Comparison of ENCODE assay signal across 8 cellular contexts in genomic region chr2:95346236-95346737, GRCh38. TPM values are rescaled to one million over a fixed set of nuclear protein-coding genes. Genes with fewer than 3 reads are reported as not detected.
A peak's percentile ranks its signal among the peaks of the same experiment; 100 is the strongest.
DNase-seq lines count a peak whose midpoint lies in the region; ATAC-seq and TF ChIP-seq lines count a peak whose summit lies in the region.

No MANE protein-coding gene starts in this region.

- peak overlapping the region; percentile 48 for H3K4me3 ChIP-seq in RWPE2 (ENCODE audit: severe bottlenecking)
- H3K4me3 ChIP-seq in neuronal stem cell (ENCODE audit: low read length in 2 of 2) = peak overlapping the region; percentile 48 to 81

- no peak overlapping the region for H2AK5ac ChIP-seq in neuronal stem cell (ENCODE audit: low read depth, low read length)

- H3K4ac ChIP-seq in neuronal stem cell (ENCODE audit: low read length) = no peak overlapping the region

- H3K9ac ChIP-seq in neuronal stem cell (ENCODE audit: low read depth, low read length, poor library complexity) = peak overlapping the region; percentile 86

- no peak overlapping the region for H4K8ac ChIP-seq in neuronal stem cell (ENCODE audit: low read depth, low read length)

- ATAC-seq in GM18502 (IDR thresholded peaks at IDR 0.05; ENCODE audit: poor library complexity, unreplicated experiment) (peak; percentile 31), RWPE2 (ENCODE audit: low read depth) (peak; percentile 33; the same call in 2 of the 3 replicates), GM18519 (IDR thresholded peaks at IDR 0.05; ENCODE audit: low FRiP score, unreplicated experiment) (no peak)

- H3K79me1 ChIP-seq in neuronal stem cell (ENCODE audit: low read depth, low read length) = no peaks in the 10 kb centered on the region

- peak overlapping the region; percentile 96 for H2AFZ ChIP-seq in neuronal stem cell (ENCODE audit: low read length)

- no peak overlapping the region for H3K18ac ChIP-seq in neuronal stem cell (ENCODE audit: low read length)

- no peak overlapping the region for H2BK5ac ChIP-seq in neuronal stem cell (ENCODE audit: low read length)

- H2BK15ac ChIP-seq in neuronal stem cell (ENCODE audit: low read length) = no peak overlapping the region

- H3K27me3 ChIP-seq in RWPE2 (ENCODE audit: insufficient read depth, poor library complexity, severe bottlenecking) (no peaks in the 10 kb centered on the region), neuronal stem cell (ENCODE audit: control insufficient read depth in 3 of 3, insufficient read depth in 3 of 3, low read depth in 1 of 3, low read length in 3 of 3) (peaks cover 7 to 86% (median 39%) of the 10 kb centered on the region in 3 experiments)

- H3K36me3 ChIP-seq in RWPE2 (ENCODE audit: low read depth) (no peaks in the 10 kb centered on the region), neuronal stem cell (replicated peaks in 1 of 2; ENCODE audit: control insufficient read depth in 2 of 2, insufficient read depth in 2 of 2, low read length in 2 of 2) (no peaks in the 10 kb centered on the region)

- H3K23ac ChIP-seq in neuronal stem cell (ENCODE audit: low read depth, low read length, poor library complexity) = peak overlapping the region; percentile 36

- no peaks in the 10 kb centered on the region for H3K4me1 ChIP-seq in RWPE2 (ENCODE audit: insufficient read depth, poor library complexity, severe bottlenecking)
- peaks cover 3 to 9% of the 10 kb centered on the region in 2 donors for H3K4me1 ChIP-seq in neuronal stem cell (ENCODE audit: control insufficient read depth in 2 of 2, insufficient read depth in 1 of 2, low read depth in 1 of 2, low read length in 2 of 2)

- H3K4me2 ChIP-seq in neuronal stem cell (ENCODE audit: insufficient read depth, low read length, poor library complexity, severe bottlenecking) = peak overlapping the region; percentile 90

- peak overlapping the region; percentile 75 for H3K27ac ChIP-seq in 22Rv1
- peak overlapping the region; percentile 39 for H3K27ac ChIP-seq in RWPE2 (ENCODE audit: poor library complexity, severe bottlenecking)
- no peak overlapping the region for H3K27ac ChIP-seq in neuronal stem cell (replicated peaks; ENCODE audit: low read length)

- no peaks in the 10 kb centered on the region for H3K9me3 ChIP-seq in RWPE2 (ENCODE audit: severe bottlenecking)
- H3K9me3 ChIP-seq in neuronal stem cell (replicated peaks in 1 of 2; ENCODE audit: control insufficient read depth in 2 of 2, insufficient read depth in 1 of 2, low read depth in 1 of 2, low read length in 2 of 2) = no peaks in the 10 kb centered on the region

- DNase-seq in RWPE2 (ENCODE audit: low spot score) (peak; percentile 30), fibroblast of the conjunctiva (ENCODE audit: low read depth) (peak; percentile 36), neuronal stem cell (ENCODE audit: low spot score) (peak; percentile 29), NCI-H146 treated with DMSO at 0.1 percent for 48 hours (lab: John Stamatoyannopoulos, UW; ENCODE audit: unreplicated experiment) (no peak), T-helper 1 cell (no peak)

- no peak for TF ChIP-seq CTCF in 22Rv1 (IDR thresholded peaks at IDR 0.05)
- TF ChIP-seq CTCF in RWPE2 (IDR thresholded peaks at IDR 0.05; ENCODE audit: poor library complexity, severe bottlenecking) = no peak

- no CpG with 5 or more reads among the region's 87 CpGs for WGBS in neuronal stem cell (ENCODE audit: extremely low coverage in 2 of 2, insufficient read length in 2 of 2, insufficient replicate concordance in 1 of 2), 2 donors

- no peak overlapping the region for H3K14ac ChIP-seq in neuronal stem cell (ENCODE audit: low read length)

- H4K91ac ChIP-seq in neuronal stem cell (ENCODE audit: low read depth, low read length, poor library complexity) = no peak overlapping the region

- H2BK12ac ChIP-seq in neuronal stem cell (ENCODE audit: low read length) = no peak overlapping the region

- H2BK120ac ChIP-seq in neuronal stem cell (ENCODE audit: low read depth, low read length) = no peak overlapping the region

RNA-seq across cellular contexts. Expression of gene KCNIP3, which starts 49.1 kb away (rescaled TPM):
- polyA plus RNA-seq in neuronal stem cell (2013, experiment 1 of 2) = 2.7 TPM
- 2.7 TPM for polyA plus RNA-seq in neuronal stem cell (2013, experiment 2 of 2)

RNA-seq across cellular contexts. Expression of gene FAHD2A, which starts 56.2 kb away (rescaled TPM):
- 19.9 TPM for polyA plus RNA-seq in neuronal stem cell (2013, experiment 1 of 2)
- 18.9 TPM for polyA plus RNA-seq in neuronal stem cell (2013, experiment 2 of 2)

Comparison
In these comparisons a context has a peak if more than half of its experiments do, and no peak if none do; other contexts are left out.
1. DNase-seq: peak in RWPE2 (single experiment), fibroblast of the conjunctiva (single experiment) and neuronal stem cell (single experiment); none in NCI-H146 treated with DMSO at 0.1 percent for 48 hours (single experiment) and T-helper 1 cell (0 of 5).